In the genomic region with DNA sequence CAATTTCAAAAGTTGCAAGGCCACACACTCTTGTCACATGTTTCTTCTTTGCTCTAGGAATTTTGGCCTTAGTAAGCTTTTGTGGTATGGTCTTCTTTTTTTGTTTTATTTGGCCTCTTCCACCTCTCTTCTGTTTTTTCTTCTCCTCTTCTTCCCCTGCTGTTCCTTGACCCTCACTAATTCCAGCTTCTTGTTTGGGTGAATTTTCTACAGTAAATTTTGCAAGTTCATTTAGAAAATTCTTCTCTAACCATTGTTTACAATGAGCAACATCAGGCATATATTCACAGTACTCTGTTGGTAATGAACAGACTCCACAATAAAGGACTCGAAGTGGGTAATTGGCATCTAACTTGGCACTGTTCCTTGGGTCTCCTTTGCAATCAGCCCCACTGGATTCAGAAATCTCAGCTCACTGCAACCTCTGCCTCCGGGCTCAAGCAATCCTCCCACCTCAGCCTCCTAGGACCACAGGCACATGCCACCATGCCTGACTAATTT, we compare ENCODE assay signal across 24 cellular contexts. TPM values are rescaled to one million over a fixed set of nuclear protein-coding genes. Genes with fewer than 3 reads are reported as not detected.
"Had no signal": no experiment of that assay in that cellular context is flagged by ENCODE, and none has a peak within 500 bp of the region (broad histone marks: within the 10 kb centered on the region; RNA-seq: fewer than 3 reads in every experiment).

No MANE protein-coding gene starts in this region.

- H3K27me3 ChIP-seq: body of pancreas, cardiac muscle cell, gastrocnemius medialis, ovary, right atrium auricular region had no signal

- H3K4me3 ChIP-seq: body of pancreas, cardiac muscle cell, gastrocnemius medialis, left ventricle myocardium inferior, ovary, psoas muscle, right atrium auricular region, tibial artery had no signal

- H3K9me3 ChIP-seq: body of pancreas, gastrocnemius medialis, left ventricle myocardium inferior, ovary, psoas muscle, right atrium auricular region, tibial artery had no signal

- H3K4me1 ChIP-seq: gastrocnemius medialis, left ventricle myocardium inferior, psoas muscle, right atrium auricular region, tibial artery had no signal

- ATAC-seq: body of pancreas; gastrocnemius medialis; naive thymus-derived CD4-positive, alpha-beta T cell; psoas muscle; stimulated activated naive CD8-positive, alpha-beta T cell treated with anti-CD3 and anti-CD28 coated beads, Interleukin-15, amount 100 ng/mL, for 72 hours; T-cell; WTC11 had no signal

- DNase-seq: activated naive CD8-positive, alpha-beta T cell treated with anti-CD3 and anti-CD28 coated beads for 36 hours; activated T-cell treated with anti-CD3 and anti-CD28 coated beads, Interleukin-2, amount 50 U/mL, for 1 hour; amniotic stem cell; body of pancreas; dermis blood vessel endothelial cell; effector CD8-positive, alpha-beta T cell; gastrocnemius medialis; head of caudate nucleus; hypothalamus; left ventricle myocardium inferior; naive thymus-derived CD4-positive, alpha-beta T cell; ovary; psoas muscle; stimulated activated CD4-positive, alpha-beta T cell treated with anti-CD3 and anti-CD28 coated beads, Interleukin-4, amount 100 ng/mL, for 24 hours; stimulated activated naive CD8-positive, alpha-beta T cell treated with anti-CD3 and anti-CD28 coated beads, Interleukin-15, amount 100 ng/mL, for 72 hours; T-cell; T-helper 9 cell; tibial artery had no signal

- H3K36me3 ChIP-seq: cardiac muscle cell, gastrocnemius medialis, left ventricle myocardium inferior, ovary, right atrium auricular region, tibial artery had no signal

- H3K27ac ChIP-seq: body of pancreas, cardiac muscle cell, gastrocnemius medialis, left ventricle myocardium inferior, ovary, psoas muscle, right atrium auricular region, tibial artery had no signal

RNA-seq across cellular contexts. Expression of a gene that starts 5.0 kb away (rescaled TPM):
- total RNA-seq: activated naive CD8-positive, alpha-beta T cell treated with anti-CD3 and anti-CD28 coated beads for 36 hours; body of pancreas; cardiac muscle cell; cerebellum; dermis blood vessel endothelial cell; gastrocnemius medialis; lung microvascular endothelial cell; naive thymus-derived CD4-positive, alpha-beta T cell; psoas muscle; T-cell; urinary bladder; WTC11 had no signal
- polyA plus RNA-seq: naive thymus-derived CD4-positive, alpha-beta T cell had no signal
